In the genomic region with DNA sequence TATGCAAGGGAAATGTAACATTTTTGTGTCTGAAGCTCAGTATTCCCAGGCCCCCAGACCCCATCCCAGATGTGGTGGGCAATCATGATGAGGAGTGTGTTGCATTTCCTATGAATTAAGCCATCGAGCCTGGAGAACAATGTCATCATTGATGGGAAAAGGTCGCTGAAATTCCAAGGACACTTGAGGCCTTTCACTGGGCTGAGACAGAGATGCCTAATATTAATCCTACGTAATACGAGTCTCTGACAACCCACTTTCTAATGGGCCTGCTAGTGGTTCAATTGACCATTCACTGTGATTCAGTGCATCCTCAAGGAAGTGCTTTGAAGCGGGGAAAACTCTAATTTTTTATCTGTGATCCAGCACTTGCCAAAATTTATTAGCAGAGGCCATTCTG, we compare ENCODE assay signal across 16 cellular contexts.
"Had no signal": no experiment of that assay in that cellular context is flagged by ENCODE, and none has a peak within 500 bp of the region (broad histone marks: within the 10 kb centered on the region; RNA-seq: fewer than 3 reads in every experiment).

No MANE protein-coding gene starts in this region.

- H3K4me3 ChIP-seq: adrenal gland, Peyer's patch, SJSA1 had no signal

- ATAC-seq: activated CD4-positive, CD25-positive, alpha-beta regulatory T cell treated with anti-CD3 and anti-CD28 coated beads, Interleukin-2, amount 50 U/mL, for 24 hours; activated CD8-positive, alpha-beta T cell treated with anti-CD3 and anti-CD28 coated beads for 36 hours had no signal

- DNase-seq: activated CD4-positive, alpha-beta T cell treated with anti-CD3 and anti-CD28 coated beads for 4 hours; activated CD8-positive, alpha-beta memory T cell treated with anti-CD3 and anti-CD28 coated beads, Interleukin-2, amount 50 U/mL, for 4 hours; activated CD8-positive, alpha-beta T cell treated with anti-CD3 and anti-CD28 coated beads for 36 hours; activated naive CD4-positive, alpha-beta T cell treated with anti-CD3 and anti-CD28 coated beads, Interleukin-2, amount 50 U/mL, for 16 hours; activated naive CD8-positive, alpha-beta T cell treated with anti-CD3 and anti-CD28 coated beads, Interleukin-2, amount 10 ng/mL, durations not matched to agents 7 days and 5 days; adrenal gland; cerebellar nuclear complex; Kasumi-1; NCI-H1436 treated with DMSO at 0.1 percent for 48 hours; NCI-H187; NCI-H345; OCI-M1; Peyer's patch; SHP77 had no signal
